8 cellular contexts compared by ENCODE assay signal in the genomic region with DNA sequence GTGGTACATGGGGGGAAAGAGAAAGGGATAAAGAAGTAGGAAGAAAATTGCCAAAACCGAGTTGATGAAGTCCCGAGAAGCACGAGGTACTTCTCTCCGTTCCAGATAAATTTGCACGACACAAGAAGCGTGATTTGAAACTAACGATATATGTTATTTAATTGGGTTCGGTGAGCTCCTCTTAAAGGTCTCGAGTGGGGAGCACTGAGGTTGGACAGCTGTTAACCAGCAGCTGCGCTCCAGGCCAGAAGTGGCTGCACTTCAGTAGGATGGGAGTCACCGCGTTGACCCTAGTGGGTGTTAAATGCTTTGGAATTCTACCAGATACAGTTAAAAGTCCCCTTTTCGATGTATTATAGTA.
DNase-seq lines count a peak whose midpoint lies in the region; ATAC-seq and TF ChIP-seq lines count a peak whose summit lies in the region.

No MANE protein-coding gene starts in this region.

- H3K27me3 ChIP-seq in HAP-1 (ENCODE audit: low read depth) (peaks cover under 1% of the 10 kb centered on the region), neuron (ENCODE audit: insufficient read depth, low read length) (no peaks in the 10 kb centered on the region)

- ATAC-seq in GM18909 (IDR thresholded peaks at IDR 0.05; ENCODE audit: poor library complexity, unreplicated experiment) (no peak), HG03159 (IDR thresholded peaks at IDR 0.05; ENCODE audit: unreplicated experiment) (no peak), GM21528 (IDR thresholded peaks at IDR 0.05; ENCODE audit: low FRiP score, unreplicated experiment) (no peak)

- H2AFZ ChIP-seq in neuron (ENCODE audit: low read depth, low read length), result peak overlapping the region; percentile 99

- POLR2A ChIA-PET in AG04449 (lab: Yijun Ruan, JAX), result no interaction called here

- H3K36me3 ChIP-seq in HAP-1 (replicated peaks) (peaks cover 4% of the 10 kb centered on the region; the same call in 1 of the 2 replicates), neuron (ENCODE audit: insufficient read depth, low read length) (peaks cover 12% of the 10 kb centered on the region)

- in situ Hi-C loops in HAP-1 (cut with MboI; ENCODE audit: low sequenced_read_pairs), result no loop called here

- H3K4me3 ChIP-seq in AG04449 (ENCODE audit: low read depth, low read length) (peak overlapping the region; percentile 84), HAP-1 (peak overlapping the region; percentile 77), foreskin fibroblast (ENCODE audit: low read depth in 1 of 2, low read length in 2 of 2) (peak overlapping the region; percentile 87 to 94), neuron (ENCODE audit: low read length) (peak overlapping the region; percentile 77)

- DNase-seq in AG04449 (ENCODE audit: low read depth, low spot score) (no peak), HAP-1 (ENCODE audit: low spot score in 2 of 2) (no peak), foreskin fibroblast (peak; percentile 20 to 71)

- peak overlapping the region; percentile 92 for H3K27ac ChIP-seq in VCaP

- CTCF ChIA-PET in AG04449 (lab: Yijun Ruan, JAX), result interaction anchor here (1.2 to 2.0 kb wide), 3 partner anchors 11 to 208 kb away, joined by 3 to 7 read pairs (median 5); no protein-coding TSS in a partner anchor

- H3K9me3 ChIP-seq in HAP-1, result no peaks in the 10 kb centered on the region
- no peaks in the 10 kb centered on the region for H3K9me3 ChIP-seq in neuron (ENCODE audit: low read length)

- no peak for TF ChIP-seq CTCF in AG04449 (IDR thresholded peaks at IDR 0.05; ENCODE audit: insufficient read depth, low read length, missing control alignments)
- no peak for TF ChIP-seq CTCF in VCaP (conservative IDR thresholded peaks at IDR 0.05)
- no peak for TF ChIP-seq CTCF in foreskin fibroblast (IDR thresholded peaks at IDR 0.05; ENCODE audit: low read depth, low read length)

- peaks cover 4% of the 10 kb centered on the region; the same call in 1 of the 2 replicates for H3K4me1 ChIP-seq in HAP-1
- peaks cover 25% of the 10 kb centered on the region for H3K4me1 ChIP-seq in neuron (ENCODE audit: insufficient read depth, low read length)

Comparison
In these comparisons a context has a peak if more than half of its experiments do, and no peak if none do; other contexts are left out.
1. DNase-seq: peak in foreskin fibroblast (2 of 2); none in AG04449 (single experiment) and HAP-1 (0 of 2).
2. Peak in every context shown above with its lines, with median percentiles within 50 percentile points of each other: H3K4me3 ChIP-seq.